9 cellular contexts compared by ENCODE assay signal in the genomic region with DNA sequence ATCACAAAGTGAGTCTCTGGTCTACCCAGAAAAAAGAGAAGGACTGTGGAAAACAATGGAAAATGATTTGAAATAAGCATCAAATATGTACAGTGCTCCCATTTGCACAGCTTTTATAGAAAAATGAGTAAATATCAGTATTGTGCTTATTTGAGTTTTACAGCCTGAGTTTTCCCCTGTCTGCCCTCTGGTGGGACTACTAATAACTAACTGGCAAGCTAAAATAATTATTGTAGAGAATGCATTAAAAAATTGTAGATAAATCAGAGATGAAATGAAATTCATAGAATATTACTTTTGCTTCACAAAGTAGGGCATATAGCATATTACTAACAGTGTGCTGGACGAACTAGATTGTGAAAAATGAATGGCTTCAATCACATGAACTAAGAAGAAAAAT.
DNase-seq lines count a peak whose midpoint lies in the region; ATAC-seq and TF ChIP-seq lines count a peak whose summit lies in the region.
"Had no signal": no experiment of that assay in that cellular context is flagged by ENCODE, and none has a peak within 500 bp of the region (broad histone marks: within the 10 kb centered on the region; RNA-seq: fewer than 3 reads in every experiment).

No MANE protein-coding gene starts in this region.

- H3K27me3 ChIP-seq in heart right ventricle (no peaks in the 10 kb centered on the region), right cardiac atrium (ENCODE audit: control insufficient read depth, insufficient read depth) (no peaks in the 10 kb centered on the region), Panc1 (ENCODE audit: control insufficient read depth, insufficient read depth, low read length) (no peaks in the 10 kb centered on the region), thoracic aorta (replicated peaks; ENCODE audit: insufficient read depth) (no peaks in the 10 kb centered on the region)

- TF ChIP-seq CTCF in heart right ventricle (IDR thresholded peaks at IDR 0.05) (peak in 5 of 9 donors; percentile 7 to 31 (median 24)), Panc1 (IDR thresholded peaks at IDR 0.05) (peak; percentile 12; the same call in 1 of the 2 replicates), fibroblast of mammary gland (conservative IDR thresholded peaks at IDR 0.05; ENCODE audit: control insufficient read depth, insufficient read depth, low read depth, low read length) (peak; percentile 49), thoracic aorta (IDR thresholded peaks at IDR 0.05) (peak; percentile 18)

- WGBS in heart right ventricle, 2 donors: 74 to 77% methylated on average over 1 of the region's 1 CpG
- whole genome bisulfite sequencing in right cardiac atrium: 71% methylated on average over 1 of the region's 1 CpG

- CTCF ChIA-PET in Panc1 (lab: Charles Lee): no interaction called here

- H3K36me3 ChIP-seq in heart right ventricle (no peaks in the 10 kb centered on the region), Panc1 (ENCODE audit: control insufficient read depth, insufficient read depth, low read length) (no peaks in the 10 kb centered on the region), thoracic aorta (no peaks in the 10 kb centered on the region)

- H3K4me1 ChIP-seq in heart right ventricle (no peaks in the 10 kb centered on the region), right cardiac atrium (ENCODE audit: control insufficient read depth, insufficient read depth, low read length) (no peaks in the 10 kb centered on the region), Panc1 (ENCODE audit: control insufficient read depth, insufficient read depth, low read length) (no peaks in the 10 kb centered on the region), thoracic aorta (ENCODE audit: control insufficient read depth in 1 of 2, low read depth in 2 of 2) (no peaks in the 10 kb centered on the region)

- intact Hi-C loops in heart right ventricle (cut with DNase I): no loop called here
- intact Hi-C loops in right cardiac atrium (cut with DNase I): no loop called here
- intact Hi-C loops in Panc1 (cut with micrococcal nuclease; ENCODE audit: unreplicated experiment): no loop called here

- BruUV-seq in Panc1 (replicated peaks; lab: Mats Ljungman, UMichigan): no TSS peak

- no peaks in the 10 kb centered on the region for H3K9me3 ChIP-seq in heart right ventricle
- no peaks in the 10 kb centered on the region for H3K9me3 ChIP-seq in right cardiac atrium (ENCODE audit: control insufficient read depth, low read length)
- no peaks in the 10 kb centered on the region for H3K9me3 ChIP-seq in Panc1 (ENCODE audit: control insufficient read depth, insufficient read depth, low read depth, low read length)
- H3K9me3 ChIP-seq in thoracic aorta: no peaks in the 10 kb centered on the region

- no peak overlapping the region for H3K27ac ChIP-seq in heart right ventricle
- H3K27ac ChIP-seq in right cardiac atrium (ENCODE audit: low read length): no peak overlapping the region
- no peak overlapping the region for H3K27ac ChIP-seq in Panc1 (ENCODE audit: low read length)
- H3K27ac ChIP-seq in thoracic aorta: no peak overlapping the region

- DNase-seq in heart right ventricle (no peak), right cardiac atrium (no peak), Panc1 (ENCODE audit: low read depth, low spot score) (no peak), fibroblast of mammary gland (ENCODE audit: low read depth) (peak; percentile 38), thoracic aorta (ENCODE audit: low spot score) (no peak), NCI-H1436 treated with DMSO at 0.1 percent for 48 hours (lab: John Stamatoyannopoulos, UW) (no peak)
- DNase-seq: NCI-H774 had no signal

- in situ Hi-C loops in Panc1 (cut with HindIII; ENCODE audit: low pct_unique_long_range_greater_than_20kb, low sequenced_read_pairs): no loop called here

- no peak for ATAC-seq in heart right ventricle
- no peak for ATAC-seq in right cardiac atrium
- no peak for ATAC-seq in Panc1
- ATAC-seq in thoracic aorta (ENCODE audit: insufficient number of reproducible peaks, low FRiP score, low read depth): no peak
- ATAC-seq in HG03354 (IDR thresholded peaks at IDR 0.05; ENCODE audit: poor library complexity, severe bottlenecking, unreplicated experiment): no peak
- ATAC-seq in HG03565 (IDR thresholded peaks at IDR 0.05; ENCODE audit: unreplicated experiment): no peak

- H3K4me3 ChIP-seq in heart right ventricle: no peak overlapping the region
- no peak overlapping the region for H3K4me3 ChIP-seq in right cardiac atrium (ENCODE audit: low read length)
- H3K4me3 ChIP-seq in Panc1 (ENCODE audit: low read depth in 2 of 2, low read length in 2 of 2): no peak overlapping the region
- H3K4me3 ChIP-seq in fibroblast of mammary gland (ENCODE audit: control insufficient read depth, low read depth, low read length): no peak overlapping the region
- no peak overlapping the region for H3K4me3 ChIP-seq in thoracic aorta

- POLR2A ChIA-PET in Panc1 (lab: Charles Lee): no interaction called here
